In the genomic region with DNA sequence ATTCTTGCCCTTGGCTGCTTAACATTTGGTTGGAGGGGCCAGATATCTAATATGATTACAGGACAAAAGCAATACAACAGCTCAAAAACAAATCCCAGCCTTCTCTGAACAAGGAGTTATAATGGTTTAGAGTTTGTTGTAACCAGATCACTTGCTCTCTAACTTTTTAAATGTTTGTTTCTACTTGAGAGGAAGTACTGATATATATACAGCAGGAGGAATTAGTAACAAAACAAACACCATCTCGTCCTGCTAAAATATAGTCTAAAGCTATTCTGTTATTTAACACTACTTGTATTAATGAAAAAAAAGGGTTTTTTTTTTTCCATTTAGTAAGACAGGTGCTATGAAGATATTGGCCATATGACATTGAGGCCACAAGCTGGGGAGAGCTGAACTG, we compare ENCODE assay signal across 8 cellular contexts.
"Had no signal": no experiment of that assay in that cellular context is flagged by ENCODE, and none has a peak within 500 bp of the region (broad histone marks: within the 10 kb centered on the region; RNA-seq: fewer than 3 reads in every experiment).

No MANE protein-coding gene starts in this region.

- H3K27ac Mint-ChIP-seq: GM23338, H9 had no signal

- ATAC-seq: GM23338, K562 had no signal

- H3K4me3 Mint-ChIP-seq: GM23338, H9 had no signal

- H3K4me2 ChIP-seq: GM23338 had no signal

- DNase-seq: H9, HCEC 1CT, IMR-90, KG1 had no signal

- H3K4me3 ChIP-seq: GM23338, K562 had no signal

- FAIRE-seq: H1, H54, K562 had no signal

- H3K9me3 Mint-ChIP-seq: GM23338, H9 had no signal
